10 cellular contexts compared by ENCODE assay signal in the genomic region with DNA sequence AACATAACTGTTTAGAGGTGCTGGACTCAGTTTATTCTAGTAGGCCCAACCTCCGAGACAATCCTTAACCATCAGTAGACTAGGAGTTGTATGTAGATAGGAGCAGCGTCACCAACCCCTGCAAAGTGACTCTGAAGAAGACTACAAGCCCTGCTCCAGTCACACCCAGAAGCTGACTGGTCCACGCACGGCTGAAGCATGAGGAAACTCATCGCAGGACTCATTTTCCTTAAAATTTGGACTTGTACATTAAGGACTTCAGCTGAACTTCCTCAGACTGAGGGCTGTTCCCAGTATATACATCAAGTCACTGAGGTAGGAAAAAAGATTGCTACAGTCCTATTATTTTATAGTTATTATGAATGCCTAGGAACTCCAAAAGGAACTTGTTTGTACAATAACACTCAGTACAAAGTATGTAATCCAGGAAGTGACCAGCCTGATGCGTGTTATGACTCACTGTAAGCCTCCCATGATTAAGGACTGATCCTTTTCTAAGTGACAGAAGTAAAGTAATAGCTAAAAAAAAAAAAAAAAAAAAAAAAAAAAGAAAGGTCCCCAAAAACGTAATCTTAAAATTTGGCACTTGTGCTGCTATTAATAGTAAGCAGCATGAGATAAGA. TPM values are rescaled to one million over a fixed set of nuclear protein-coding genes. Genes with fewer than 3 reads are reported as not detected.
DNase-seq lines count a peak whose midpoint lies in the region; ATAC-seq, FAIRE-seq and TF ChIP-seq lines count a peak whose summit lies in the region.
"Had no signal": no experiment of that assay in that cellular context is flagged by ENCODE, and none has a peak within 500 bp of the region (broad histone marks: within the 10 kb centered on the region; RNA-seq: fewer than 3 reads in every experiment).

No MANE protein-coding gene starts in this region.

- in situ Hi-C loops in GM12878 (cut with MboI): loop anchor here (25.0 kb wide), 1 partner anchor 1633 kb away; a partner anchor contains a TSS

- peak overlapping the region; percentile 1 for H2AFZ ChIP-seq in GM12878 (ENCODE audit: control insufficient read depth, low read depth, low read length)

- RAD21 ChIA-PET in GM12878 (lab: Charles Lee; ENCODE audit: unreplicated experiment): interaction anchor here (0.6 to 4.8 kb wide), 13 partner anchors 8 to 149 kb away, joined by 3 to 29 read pairs (median 4); no protein-coding TSS in a partner anchor

- no peak for FAIRE-seq in GM12878 (lab: Jason Lieb, UNC)

- intact Hi-C loops in GM12878 (cut with micrococcal nuclease; ENCODE audit: unreplicated experiment) (loop anchor here (5.0 to 10.0 kb wide), 4 partner anchors 68 to 707 kb away; no protein-coding TSS in a partner anchor), mucosa of descending colon (cut with DNase I, micrococcal nuclease) (no loop called here)

- no peaks in the 10 kb centered on the region for H3K36me3 ChIP-seq in GM12878 (ENCODE audit: control insufficient read depth in 2 of 2, insufficient read depth in 2 of 2, low read length in 1 of 2)
- no peaks in the 10 kb centered on the region for H3K36me3 ChIP-seq in mucosa of descending colon (ENCODE audit: low read depth)
- H3K36me3 ChIP-seq: ascending aorta had no signal

- WGBS in GM12878 (ENCODE audit: insufficient coverage, insufficient replicate concordance, low lambda C conversion rate, missing lambda C conversion rate): 37% methylated on average over 7 of the region's 7 CpGs

- 0 out of 4 replicates have a peak, but pooled peaks of 1 of the 2 experiments have one; percentile 35 for TF ChIP-seq EP300 in GM12878 (IDR thresholded peaks at IDR 0.05; ENCODE audit: borderline replicate concordance in 1 of 2, control insufficient read depth in 1 of 2, low read depth in 2 of 2, low read length in 2 of 2)

- SMC1A ChIA-PET in GM12878 (lab: Charles Lee; ENCODE audit: uncharacterized antibody, unreplicated experiment): interaction anchor here (0.8 to 5.8 kb wide), 8 partner anchors 10 to 149 kb away, joined by 3 to 40 read pairs (median 6); no protein-coding TSS in a partner anchor

- POLR2A ChIA-PET in GM10248 (lab: Yijun Ruan, JAX): interaction anchor here (0.7 kb wide), 1 partner anchor 26 kb away, joined by 3 read pairs; no protein-coding TSS in a partner anchor
- POLR2A ChIA-PET in GM12878 (lab: Charles Lee): interaction anchor here (0.6 kb wide), 5 partner anchors 72 to 486 kb away, joined by 3 to 8 read pairs (median 6); no protein-coding TSS in a partner anchor

- TF ChIP-seq POLR2A in GM12878 (IDR thresholded peaks at IDR 0.05; ENCODE audit: low read depth, low read length): no peak

- no peak overlapping the region for H3K27ac ChIP-seq in GM12878 (ENCODE audit: control insufficient read depth, insufficient read depth)
- H3K27ac ChIP-seq: ascending aorta had no signal

- ATAC-seq in HG03432 (IDR thresholded peaks at IDR 0.05; ENCODE audit: unreplicated experiment) (peak; percentile 51), GM12878 (peak; percentile 64), mucosa of descending colon (peak; percentile 70), GM19035 (IDR thresholded peaks at IDR 0.05; ENCODE audit: unreplicated experiment) (no peak), HG03139 (IDR thresholded peaks at IDR 0.05; ENCODE audit: unreplicated experiment) (no peak)

- no peaks in the 10 kb centered on the region for H3K27me3 ChIP-seq in GM12878 (replicated peaks in 1 of 2; ENCODE audit: control insufficient read depth in 2 of 2, insufficient read depth in 2 of 2, low read length in 1 of 2)
- H3K27me3 ChIP-seq: ascending aorta had no signal

- no peak overlapping the region for H3K4me2 ChIP-seq in GM12878 (ENCODE audit: control insufficient read depth, insufficient read depth)

- DNase-seq in GM10248 (ENCODE audit: extremely low spot score): peak; percentile 22
- DNase-seq in GM12878 (ENCODE audit: low read depth, low spot score): no peak
- DNase-seq in mucosa of descending colon: peak in 1 of 3 donors; percentile 15
- DNase-seq in DMS79 treated with DMSO at 0.1 percent for 48 hours (lab: John Stamatoyannopoulos, UW): no peak
- DNase-seq in NCI-H1417 (lab: John Stamatoyannopoulos, UW): no peak
- DNase-seq: stimulated activated CD4-positive, alpha-beta T cell treated with anti-CD3 and anti-CD28 coated beads, Interleukin-4, amount 100 ng/mL, for 24 hours had no signal

- H3K4me3 ChIP-seq in GM12878 (no peak overlapping the region), mucosa of descending colon (no peak overlapping the region)
- H3K4me3 ChIP-seq: ascending aorta had no signal

- H3K9ac ChIP-seq in GM12878 (ENCODE audit: control insufficient read depth, insufficient read depth, low read length): no peak overlapping the region

- H3K4me1 ChIP-seq in GM12878 (ENCODE audit: control insufficient read depth, insufficient read depth, low read length) (peaks cover 4% of the 10 kb centered on the region; the same call in 1 of the 2 replicates), mucosa of descending colon (ENCODE audit: low read depth) (peaks cover 6% of the 10 kb centered on the region)
- H3K4me1 ChIP-seq: ascending aorta had no signal

- CTCF ChIA-PET in GM10248 (lab: Yijun Ruan, JAX): no interaction called here
- CTCF ChIA-PET in GM12878 (lab: Yijun Ruan, JAX): interaction anchor here (1.2 to 1.5 kb wide), 3 partner anchors 8 to 150 kb away, joined by 3 to 6 read pairs (median 4); no protein-coding TSS in a partner anchor

- H3K9me3 ChIP-seq in GM12878 (replicated peaks; ENCODE audit: control insufficient read depth, insufficient read depth, low read length) (no peaks in the 10 kb centered on the region; the same call in 2 of the 3 replicates), mucosa of descending colon (no peaks in the 10 kb centered on the region)
- H3K9me3 ChIP-seq: ascending aorta had no signal

- no peak for TF ChIP-seq RAD21 in GM12878 (IDR thresholded peaks at IDR 0.05; ENCODE audit: insufficient read depth, low read depth, low read length)

- no peaks in the 10 kb centered on the region for H3K79me2 ChIP-seq in GM12878 (ENCODE audit: control insufficient read depth, insufficient read depth, low read length)

- BruUV-seq in GM12878 (replicated peaks; lab: Mats Ljungman, UMichigan): TSS peak; percentile 61

- no peaks in the 10 kb centered on the region for H4K20me1 ChIP-seq in GM12878 (ENCODE audit: control insufficient read depth, insufficient read depth)

- no peak for TF ChIP-seq CTCF in GM10248 (IDR thresholded peaks at IDR 0.05; ENCODE audit: control extremely low read depth, extremely low read depth, low read depth, missing control alignments)
- TF ChIP-seq CTCF in GM12878 (IDR thresholded peaks at IDR 0.05 in 2 of 3, conservative IDR thresholded peaks at IDR 0.05 in 1 of 3; ENCODE audit: control insufficient read depth in 2 of 3, extremely low read depth in 1 of 3, insufficient read depth in 1 of 3, low read depth in 3 of 3, low read length in 3 of 3): no peak
- TF ChIP-seq CTCF in mucosa of descending colon (IDR thresholded peaks at IDR 0.05): no peak

TF ChIP-seq in GM12878, 131 proteins besides CTCF, POLR2A, EP300 and RAD21 (continues in another document):
- TF ChIP-seq NBN (IDR thresholded peaks at IDR 0.05) (no peak; the same call in 1 of the 2 replicates), TCF7 (IDR thresholded peaks at IDR 0.05; ENCODE audit: borderline replicate concordance) (no peak)

RNA-seq across cellular contexts. Expression of a gene that starts 41.6 kb away (rescaled TPM):
- 3.9 and 4.6 TPM in 2 replicates for total RNA-seq in GM12878 (2013; cell fraction: nucleolus; rRNA removed)
- total RNA-seq in GM12878 (2014; rRNA removed) (0.27 and 0.79 TPM in 2 replicates), GM12878 (2014; rRNA removed; fragmentation: Illumina TruSeq; extraction: Trizol) (0.46 and 1.5 TPM in 2 replicates), GM12878 (2021) (0.77 and 1.0 TPM in 2 replicates), mucosa of descending colon (1 to 10 TPM in 2 of 3 donors, under 1 TPM in 1; 0.73 to 6.0 (median 5.2) TPM)
- polyA plus RNA-seq in GM12878 (2011; ENCODE audit: low read depth): 0.13 TPM
- polyA plus RNA-seq in GM12878 (2011; rRNA removed) (2.9 and 3.6 TPM in 2 replicates), GM12878 (2014; fragmentation: Illumina TruSeq; extraction: Trizol) (0.73 TPM in 2 replicates), GM12878 (2014; fragmentation: Nextera tagmentation; extraction: Ambion mirVana) (1 to 10 TPM; 1.5 to 2.1 TPM), GM12878 (2014; rRNA removed) (0.39 and 0.77 TPM in 2 replicates), GM12878 (2016; fragmentation: Nextera tagmentation; extraction: Ambion mirVana) (1 to 10 TPM; 1.0 to 1.3 TPM)
- 1.1 and 1.6 TPM in 2 replicates for polyA plus RNA-seq in GM12878 (2011; cell fraction: cytosol; rRNA removed)
- 2.6 and 2.9 TPM in 2 replicates for polyA plus RNA-seq in GM12878 (2011; cell fraction: nucleus; rRNA removed)
- polyA plus RNA-seq in GM12878 (2012): 0.13 TPM in 1 of 2 replicates, not detected in the other
- 2.0 and 2.2 TPM in 2 replicates for polyA minus RNA-seq in GM12878 (2011; rRNA and poly(A)+ RNA removed)
- 0.94 TPM in 1 of 2 replicates, not detected in the other for polyA minus RNA-seq in GM12878 (2011; cell fraction: cytosol; rRNA and poly(A)+ RNA removed)
- polyA minus RNA-seq in GM12878 (2011; cell fraction: nucleus; rRNA and poly(A)+ RNA removed): 3.3 and 3.4 TPM in 2 replicates
- total RNA-seq: ascending aorta had no signal

Comparison
In these comparisons a context has a peak if more than half of its experiments do, and no peak if none do; other contexts are left out.
1. ATAC-seq: peak in HG03432 (single experiment), GM12878 (single experiment) and mucosa of descending colon (single experiment); none in GM19035 (single experiment) and HG03139 (single experiment).